Comparison of ENCODE assay signal across 8 cellular contexts in genomic region chr2:143686585-143687164, GRCh38.
DNase-seq lines count a peak whose midpoint lies in the region; ATAC-seq and TF ChIP-seq lines count a peak whose summit lies in the region.

No MANE protein-coding gene starts in this region.

- intact Hi-C loops in Panc1 (cut with micrococcal nuclease; ENCODE audit: unreplicated experiment) (no loop called here), sigmoid colon (cut with DNase I) (no loop called here)

- H3K27me3 ChIP-seq in GM23248 (replicated peaks; ENCODE audit: insufficient read depth), result no peaks in the 10 kb centered on the region
- no peaks in the 10 kb centered on the region for H3K27me3 ChIP-seq in Panc1 (ENCODE audit: control insufficient read depth, insufficient read depth, low read length)
- no peaks in the 10 kb centered on the region for H3K27me3 ChIP-seq in fibroblast of lung (ENCODE audit: control insufficient read depth, insufficient read depth, low read length)
- H3K27me3 ChIP-seq in sigmoid colon, result no peaks in the 10 kb centered on the region

- no peaks in the 10 kb centered on the region for H3K4me1 ChIP-seq in GM23248 (ENCODE audit: insufficient read depth)
- H3K4me1 ChIP-seq in Panc1 (ENCODE audit: control insufficient read depth, insufficient read depth, low read length), result no peaks in the 10 kb centered on the region
- no peaks in the 10 kb centered on the region for H3K4me1 ChIP-seq in fibroblast of lung (ENCODE audit: control insufficient read depth, extremely low read depth, insufficient read depth, low read length)
- no peaks in the 10 kb centered on the region for H3K4me1 ChIP-seq in sigmoid colon

- TF ChIP-seq POLR2A in sigmoid colon (IDR thresholded peaks at IDR 0.05), result no peak

- peaks cover 9% of the 10 kb centered on the region for H3K36me3 Mint-ChIP-seq in activated T-cell treated with anti-CD3 and anti-CD28 coated beads, Interleukin-2, amount 50 U/mL, for 4 hours (ENCODE audit: insufficient read depth)

- H3K4me3 Mint-ChIP-seq in activated T-cell treated with anti-CD3 and anti-CD28 coated beads, Interleukin-2, amount 50 U/mL, for 4 hours, result no peak overlapping the region

- TF ChIP-seq CTCF in Panc1 (IDR thresholded peaks at IDR 0.05) (peak; percentile 45; the same call in 1 of the 2 replicates), fibroblast of lung (conservative IDR thresholded peaks at IDR 0.05 in 1 of 2, IDR thresholded peaks at IDR 0.05 in 1 of 2; ENCODE audit: low read depth in 1 of 2, low read length in 2 of 2) (peak; percentile 41 to 57), sigmoid colon (IDR thresholded peaks at IDR 0.05) (peak in 1 of 4 experiments; percentile 40)

- H3K9ac ChIP-seq in GM23248 (no peak overlapping the region), fibroblast of lung (ENCODE audit: insufficient read depth, low read length) (no peak overlapping the region)

- no peaks in the 10 kb centered on the region for H3K79me2 ChIP-seq in GM23248 (ENCODE audit: insufficient read depth)
- H3K79me2 ChIP-seq in fibroblast of lung (ENCODE audit: control insufficient read depth, insufficient read depth, low read length), result no peaks in the 10 kb centered on the region

- H3K27me3 Mint-ChIP-seq in activated T-cell treated with anti-CD3 and anti-CD28 coated beads, Interleukin-2, amount 50 U/mL, for 4 hours (ENCODE audit: low read depth), result no peaks in the 10 kb centered on the region

- no peak overlapping the region for H3K4me2 ChIP-seq in GM23248 (ENCODE audit: unreplicated experiment)
- no peak overlapping the region for H3K4me2 ChIP-seq in fibroblast of lung (ENCODE audit: extremely low read depth, insufficient read depth, low read length)

- in situ Hi-C loops in GM23248 (cut with MboI) (no loop called here), Panc1 (cut with HindIII; ENCODE audit: low pct_unique_long_range_greater_than_20kb, low sequenced_read_pairs) (no loop called here)

- H3K9me3 ChIP-seq in GM23248 (ENCODE audit: low read depth), result no peaks in the 10 kb centered on the region
- H3K9me3 ChIP-seq in Panc1 (ENCODE audit: control insufficient read depth, insufficient read depth, low read depth, low read length), result no peaks in the 10 kb centered on the region
- H3K9me3 ChIP-seq in fibroblast of lung (ENCODE audit: control insufficient read depth, insufficient read depth, low read depth, low read length), result no peaks in the 10 kb centered on the region
- no peaks in the 10 kb centered on the region for H3K9me3 ChIP-seq in sigmoid colon

- no peaks in the 10 kb centered on the region for H3K36me3 ChIP-seq in GM23248 (ENCODE audit: low read depth)
- H3K36me3 ChIP-seq in Panc1 (ENCODE audit: control insufficient read depth, insufficient read depth, low read length), result no peaks in the 10 kb centered on the region
- no peaks in the 10 kb centered on the region for H3K36me3 ChIP-seq in fibroblast of lung (ENCODE audit: control insufficient read depth, insufficient read depth, low read length)
- H3K36me3 ChIP-seq in sigmoid colon, result no peaks in the 10 kb centered on the region

- no peaks in the 10 kb centered on the region for H3F3A ChIP-seq in GM23248 (ENCODE audit: insufficient read depth)

- no TSS peak for BruUV-seq in Panc1 (replicated peaks; lab: Mats Ljungman, UMichigan)

- CTCF ChIA-PET in Panc1 (lab: Charles Lee), result no interaction called here

- ATAC-seq in Panc1, result no peak
- no peak for ATAC-seq in activated T-cell treated with anti-CD3 and anti-CD28 coated beads, Interleukin-2, amount 50 U/mL, for 4 hours

- 40 to 43% methylated on average over 5 of the region's 5 CpGs for WGBS in GM23248 (ENCODE audit: low coverage in 1 of 2, low lambda C conversion rate in 2 of 2, missing lambda C conversion rate in 2 of 2), 2 experiments
- WGBS in sigmoid colon, 2 donors, result 53 to 68% methylated on average over 5 of the region's 5 CpGs

- H3K9me2 ChIP-seq in GM23248 (ENCODE audit: insufficient read depth), result no peaks in the 10 kb centered on the region

- H3K4me3 ChIP-seq in GM23248 (no peak overlapping the region), Panc1 (ENCODE audit: low read depth in 2 of 2, low read length in 2 of 2) (no peak overlapping the region), fibroblast of lung (replicated peaks in 1 of 4; ENCODE audit: control extremely low read depth in 1 of 4, insufficient read depth in 1 of 4, low read depth in 3 of 4, low read length in 4 of 4) (no peak overlapping the region), sigmoid colon (no peak overlapping the region)

- H4K20me1 ChIP-seq in GM23248 (ENCODE audit: insufficient read depth), result no peaks in the 10 kb centered on the region
- no peaks in the 10 kb centered on the region for H4K20me1 ChIP-seq in fibroblast of lung (ENCODE audit: control insufficient read depth, extremely low read depth, insufficient read depth, low read length)

- H3K27ac ChIP-seq in GM23248 (no peak overlapping the region), Panc1 (ENCODE audit: low read length) (no peak overlapping the region), fibroblast of lung (ENCODE audit: insufficient read depth, low read length) (no peak overlapping the region), sigmoid colon (no peak overlapping the region)

- H3K4me1 Mint-ChIP-seq in activated T-cell treated with anti-CD3 and anti-CD28 coated beads, Interleukin-2, amount 50 U/mL, for 4 hours (ENCODE audit: low read depth), result peaks cover 25% of the 10 kb centered on the region

- no peak for TF ChIP-seq EP300 in sigmoid colon (IDR thresholded peaks at IDR 0.05)

- no peaks in the 10 kb centered on the region for H3K9me3 Mint-ChIP-seq in activated T-cell treated with anti-CD3 and anti-CD28 coated beads, Interleukin-2, amount 50 U/mL, for 4 hours

- DNase-seq in DMS 273 (lab: John Stamatoyannopoulos, UW; ENCODE audit: unreplicated experiment), result peak; percentile 82
- peak; percentile 60 for DNase-seq in GM23248
- peak; percentile 5 for DNase-seq in Panc1 (ENCODE audit: low read depth, low spot score)
- DNase-seq in fibroblast of lung (ENCODE audit: low read depth in 2 of 2), result peak; percentile 36 to 63
- peak; percentile 1 for DNase-seq in pulmonary artery endothelial cell (ENCODE audit: low read depth, low spot score)
- no peak for DNase-seq in activated CD4-positive, CD25-positive, alpha-beta regulatory T cell treated with anti-CD3 and anti-CD28 coated beads, Interleukin-2, amount 50 U/mL, for 72 hours
- no peak for DNase-seq in sigmoid colon
- DNase-seq in activated T-cell treated with anti-CD3 and anti-CD28 coated beads, Interleukin-2, amount 50 U/mL, for 4 hours, result no peak

- POLR2A ChIA-PET in Panc1 (lab: Charles Lee), result no interaction called here

- H2AFZ ChIP-seq in GM23248, result 0 out of 2 replicates have a peak overlapping the region, but pooled peaks have one; percentile 34
- H2AFZ ChIP-seq in fibroblast of lung (ENCODE audit: low read length), result no peak overlapping the region

Comparison
In these comparisons a context has a peak if more than half of its experiments do, and no peak if none do; other contexts are left out.
1. DNase-seq: peak in DMS 273 (single experiment), GM23248 (single experiment), Panc1 (single experiment), fibroblast of lung (2 of 2) and pulmonary artery endothelial cell (single experiment); none in activated CD4-positive, CD25-positive, alpha-beta regulatory T cell treated with anti-CD3 and anti-CD28 coated beads, Interleukin-2, amount 50 U/mL, for 72 hours (single experiment), sigmoid colon (single experiment) and activated T-cell treated with anti-CD3 and anti-CD28 coated beads, Interleukin-2, amount 50 U/mL, for 4 hours (single experiment).